9 cellular contexts compared by ENCODE assay signal in the genomic region with DNA sequence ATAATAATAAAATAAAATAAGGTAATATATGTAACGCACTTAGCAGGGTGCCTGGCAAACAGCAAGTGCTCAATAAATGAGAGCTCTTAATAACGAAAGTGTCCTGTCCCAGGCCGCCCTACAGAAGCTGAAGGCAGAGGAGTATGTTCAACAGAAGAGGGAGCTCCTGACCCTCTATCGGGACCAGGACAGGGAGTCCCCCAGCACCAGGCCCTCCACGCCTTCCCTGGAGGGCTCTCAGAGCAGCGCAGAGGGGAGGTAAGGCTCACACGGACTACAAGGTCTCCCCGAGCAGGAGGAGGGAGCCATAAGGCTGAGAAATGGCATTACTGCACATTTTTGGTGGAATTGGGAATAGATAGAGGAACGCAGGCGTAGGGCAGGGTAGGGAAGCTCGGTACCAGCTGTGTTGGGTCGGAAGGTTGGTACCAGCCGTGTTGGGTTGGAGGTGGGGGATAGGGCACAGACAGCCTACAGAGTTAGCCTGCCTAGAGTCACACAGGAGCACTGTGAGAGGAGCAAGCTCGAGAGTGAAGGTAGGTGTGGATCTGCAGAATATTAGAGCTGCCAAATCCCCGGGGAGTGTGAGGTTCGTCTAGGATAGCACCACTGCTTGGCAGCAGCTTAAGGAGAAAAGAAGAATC. TPM values are rescaled to one million over a fixed set of nuclear protein-coding genes. Genes with fewer than 3 reads are reported as not detected.
DNase-seq lines count a peak whose midpoint lies in the region; ATAC-seq and TF ChIP-seq lines count a peak whose summit lies in the region.
"Had no signal": no experiment of that assay in that cellular context is flagged by ENCODE, and none has a peak within 500 bp of the region (broad histone marks: within the 10 kb centered on the region; RNA-seq: fewer than 3 reads in every experiment).

No MANE protein-coding gene starts in this region.

- H3K27ac Mint-ChIP-seq in WTC11: peak overlapping the region; percentile 94
- H3K27ac Mint-ChIP-seq in stimulated activated effector memory CD8-positive, alpha-beta T cell treated with anti-CD3 and anti-CD28 coated beads, Interleukin-12 subunit alpha, Interleukin-12 subunit beta, amount 100 ng/mL, for 72 hours: peak overlapping the region; percentile 95

- peaks cover 21% of the 10 kb centered on the region for H3K36me3 Mint-ChIP-seq in WTC11
- H3K36me3 Mint-ChIP-seq in stimulated activated effector memory CD8-positive, alpha-beta T cell treated with anti-CD3 and anti-CD28 coated beads, Interleukin-12 subunit alpha, Interleukin-12 subunit beta, amount 100 ng/mL, for 72 hours: peaks cover 75% of the 10 kb centered on the region

- H3K4me1 Mint-ChIP-seq in WTC11: peaks cover 60% of the 10 kb centered on the region
- H3K4me1 Mint-ChIP-seq in stimulated activated effector memory CD8-positive, alpha-beta T cell treated with anti-CD3 and anti-CD28 coated beads, Interleukin-12 subunit alpha, Interleukin-12 subunit beta, amount 100 ng/mL, for 72 hours: peaks cover 51% of the 10 kb centered on the region

- H3K36me3 ChIP-seq in BE2C (no peaks in the 10 kb centered on the region), right atrium auricular region (peaks cover 36% of the 10 kb centered on the region)

- TF ChIP-seq CTCF in BE2C (IDR thresholded peaks at IDR 0.05; ENCODE audit: low read depth, low read length) (peak; percentile 67), HFF-Myc (IDR thresholded peaks at IDR 0.05; ENCODE audit: low read depth, low read length, missing control alignments) (peak; percentile 40), WTC11 (IDR thresholded peaks at IDR 0.05) (no peak), right atrium auricular region (IDR thresholded peaks at IDR 0.05) (peak; percentile 22 to 68)

- H3K9me3 Mint-ChIP-seq in WTC11: no peaks in the 10 kb centered on the region
- H3K9me3 Mint-ChIP-seq in stimulated activated effector memory CD8-positive, alpha-beta T cell treated with anti-CD3 and anti-CD28 coated beads, Interleukin-12 subunit alpha, Interleukin-12 subunit beta, amount 100 ng/mL, for 72 hours: no peaks in the 10 kb centered on the region

- H3K27me3 Mint-ChIP-seq in WTC11 (ENCODE audit: low read depth): no peaks in the 10 kb centered on the region

- POLR2A ChIA-PET in WTC11 (lab: Charles Lee): interaction anchor here (0.7 to 1.9 kb wide), 6 partner anchors 10 to 208 kb away, joined by 3 to 16 read pairs (median 4); a partner anchor contains a TSS

- H3K4me3 Mint-ChIP-seq in WTC11: no peak overlapping the region
- H3K4me3 Mint-ChIP-seq in stimulated activated effector memory CD8-positive, alpha-beta T cell treated with anti-CD3 and anti-CD28 coated beads, Interleukin-12 subunit alpha, Interleukin-12 subunit beta, amount 100 ng/mL, for 72 hours: no peak overlapping the region

- H3K4me1 ChIP-seq in BE2C (peaks cover 12% of the 10 kb centered on the region), right atrium auricular region (peaks cover 0 to 67% of the 10 kb centered on the region in 2 donors)

- DNase-seq in BE2C (peak; percentile 84), HFF-Myc (ENCODE audit: extremely low read depth, low read depth) (no peak), WTC11 (ENCODE audit: low spot score) (peak; percentile 73), right atrium auricular region (ENCODE audit: low spot score) (peak; percentile 81), posterior cingulate gyrus (no peak)
- DNase-seq in stimulated activated effector memory CD8-positive, alpha-beta T cell treated with anti-CD3 and anti-CD28 coated beads, Interleukin-12 subunit alpha, Interleukin-12 subunit beta, amount 100 ng/mL, for 72 hours (ENCODE audit: low spot score in 2 of 2): no peak
- DNase-seq in stimulated activated naive CD4-positive, alpha-beta T cell treated with Interleukin-2 at 50 U/mL for 16 hours (lab: John Stamatoyannopoulos, UW): no peak

- no peak overlapping the region for H3K4me3 ChIP-seq in BE2C (ENCODE audit: low read depth, low read length)
- no peak overlapping the region for H3K4me3 ChIP-seq in HFF-Myc (replicated peaks; ENCODE audit: low read depth, low read length)
- no peak overlapping the region for H3K4me3 ChIP-seq in right atrium auricular region

- intact Hi-C loops in posterior cingulate gyrus (cut with DNase I): no loop called here

- H3K27me3 ChIP-seq in BE2C (no peaks in the 10 kb centered on the region), right atrium auricular region (no peaks in the 10 kb centered on the region)

- CTCF ChIA-PET in WTC11 (lab: Charles Lee): interaction anchor here (0.6 to 5.0 kb wide), 34 partner anchors 9 to 338 kb away, joined by 3 to 59 read pairs (median 6); a partner anchor contains a TSS

- ATAC-seq in WTC11 (peak; percentile 72), HG03521 (IDR thresholded peaks at IDR 0.05; ENCODE audit: unreplicated experiment) (no peak)
- ATAC-seq in stimulated activated effector memory CD8-positive, alpha-beta T cell treated with anti-CD3 and anti-CD28 coated beads, Interleukin-12 subunit alpha, Interleukin-12 subunit beta, amount 100 ng/mL, for 72 hours: peak; percentile 52

- H3K9me3 ChIP-seq in BE2C: no peaks in the 10 kb centered on the region
- H3K9me3 ChIP-seq in right atrium auricular region: no peaks in the 10 kb centered on the region

- H3K27ac ChIP-seq in right atrium auricular region: peak overlapping the region; percentile 10 to 43
- H3K27ac ChIP-seq: epithelial cell of prostate had no signal

TF ChIP-seq in WTC11, 78 proteins besides CTCF, POLR2A, EP300 and RAD21:
- TF ChIP-seq GTF2I (CRISPR knock-in tag; conservative IDR thresholded peaks at IDR 0.05) (no peak), NFYB (CRISPR knock-in tag; conservative IDR thresholded peaks at IDR 0.05; ENCODE audit: low read depth) (no peak), SOX15 (CRISPR knock-in tag; IDR thresholded peaks at IDR 0.05) (no peak)
- TF ChIP-seq, protein P1, sequence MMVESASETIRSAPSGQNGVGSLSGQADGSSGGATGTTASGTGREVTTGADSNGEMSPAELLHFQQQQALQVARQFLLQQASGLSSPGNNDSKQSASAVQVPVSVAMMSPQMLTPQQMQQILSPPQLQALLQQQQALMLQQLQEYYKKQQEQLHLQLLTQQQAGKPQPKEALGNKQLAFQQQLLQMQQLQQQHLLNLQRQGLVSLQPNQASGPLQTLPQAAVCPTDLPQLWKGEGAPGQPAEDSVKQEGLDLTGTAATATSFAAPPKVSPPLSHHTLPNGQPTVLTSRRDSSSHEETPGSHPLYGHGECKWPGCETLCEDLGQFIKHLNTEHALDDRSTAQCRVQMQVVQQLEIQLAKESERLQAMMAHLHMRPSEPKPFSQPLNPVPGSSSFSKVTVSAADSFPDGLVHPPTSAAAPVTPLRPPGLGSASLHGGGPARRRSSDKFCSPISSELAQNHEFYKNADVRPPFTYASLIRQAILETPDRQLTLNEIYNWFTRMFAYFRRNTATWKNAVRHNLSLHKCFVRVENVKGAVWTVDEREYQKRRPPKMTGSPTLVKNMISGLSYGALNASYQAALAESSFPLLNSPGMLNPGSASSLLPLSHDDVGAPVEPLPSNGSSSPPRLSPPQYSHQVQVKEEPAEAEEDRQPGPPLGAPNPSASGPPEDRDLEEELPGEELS (CRISPR knock-in tag; IDR thresholded peaks at IDR 0.05): no peak
- TF ChIP-seq, protein P2, sequence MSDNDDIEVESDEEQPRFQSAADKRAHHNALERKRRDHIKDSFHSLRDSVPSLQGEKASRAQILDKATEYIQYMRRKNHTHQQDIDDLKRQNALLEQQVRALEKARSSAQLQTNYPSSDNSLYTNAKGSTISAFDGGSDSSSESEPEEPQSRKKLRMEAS (CRISPR knock-in tag; IDR thresholded peaks at IDR 0.05): 0 out of 2 replicates have a peak, but pooled peaks have one; percentile 28
- TF ChIP-seq, protein P3, sequence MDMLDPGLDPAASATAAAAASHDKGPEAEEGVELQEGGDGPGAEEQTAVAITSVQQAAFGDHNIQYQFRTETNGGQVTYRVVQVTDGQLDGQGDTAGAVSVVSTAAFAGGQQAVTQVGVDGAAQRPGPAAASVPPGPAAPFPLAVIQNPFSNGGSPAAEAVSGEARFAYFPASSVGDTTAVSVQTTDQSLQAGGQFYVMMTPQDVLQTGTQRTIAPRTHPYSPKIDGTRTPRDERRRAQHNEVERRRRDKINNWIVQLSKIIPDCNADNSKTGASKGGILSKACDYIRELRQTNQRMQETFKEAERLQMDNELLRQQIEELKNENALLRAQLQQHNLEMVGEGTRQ (CRISPR knock-in tag; IDR thresholded peaks at IDR 0.05): no peak
TF ChIP-seq in WTC11: peak in this region for 1.

RNA-seq across cellular contexts. Expression of a gene that starts 15.4 kb away (rescaled TPM):
- polyA plus RNA-seq in BE2C (2012; ENCODE audit: insufficient read depth, insufficient read length, low read depth): 15.8 TPM
- total RNA-seq in WTC11 (2021): 32.3 to 44.1 TPM (median 32.4 TPM) in 3 replicates
- total RNA-seq in right atrium auricular region: 100 to 1,000 TPM in 1 of 2 donors, 10 to 100 TPM in 1; 62.9 to 176 TPM

RNA-seq across cellular contexts. Expression of a gene that starts 16.0 kb away (rescaled TPM):
- polyA plus RNA-seq in BE2C (2012; ENCODE audit: insufficient read depth, insufficient read length, low read depth): 0.23 TPM
- total RNA-seq in WTC11 (2021) (36.8 to 46.4 TPM (median 38.4 TPM) in 3 replicates), right atrium auricular region (under 1 TPM in 1 of 2 donors, not detected in 1; 0.51 TPM)

RNA-seq across cellular contexts. Expression of a gene that starts 48.9 kb away (rescaled TPM):
- polyA plus RNA-seq in BE2C (2012; ENCODE audit: insufficient read depth, insufficient read length, low read depth): not detected
- total RNA-seq in WTC11 (2021) (97.6 to 108 TPM (median 100 TPM) in 3 replicates), right atrium auricular region (10 to 100 TPM in 1 of 2 donors, 1 to 10 TPM in 1; 2.7 to 18.7 TPM)

RNA-seq across cellular contexts. Expression of a gene that starts 57.5 kb away (rescaled TPM):
- 1.2 TPM for polyA plus RNA-seq in BE2C (2012; ENCODE audit: insufficient read depth, insufficient read length, low read depth)
- total RNA-seq in WTC11 (2021) (4.0 to 6.1 TPM (median 4.5 TPM) in 3 replicates), right atrium auricular region (10 to 100 TPM; 63.6 to 72.1 TPM)

Comparison
In these comparisons a context has a peak if more than half of its experiments do, and no peak if none do; other contexts are left out.
1. DNase-seq: peak in BE2C (single experiment), WTC11 (single experiment) and right atrium auricular region (single experiment); none in HFF-Myc (single experiment), stimulated activated effector memory CD8-positive, alpha-beta T cell treated with anti-CD3 and anti-CD28 coated beads, Interleukin-12 subunit alpha, Interleukin-12 subunit beta, amount 100 ng/mL, for 72 hours (0 of 2), posterior cingulate gyrus (0 of 10) and stimulated activated naive CD4-positive, alpha-beta T cell treated with Interleukin-2 at 50 U/mL for 16 hours (single experiment).
2. RNA of a gene that starts 16.0 kb away (total RNA-seq): 36.8 to 46.4 TPM in WTC11; 0.51 TPM in right atrium auricular region; every median in the first group is over 10 times any median in the second.